Comparison of ENCODE assay signal across 8 cellular contexts in the genomic region with DNA sequence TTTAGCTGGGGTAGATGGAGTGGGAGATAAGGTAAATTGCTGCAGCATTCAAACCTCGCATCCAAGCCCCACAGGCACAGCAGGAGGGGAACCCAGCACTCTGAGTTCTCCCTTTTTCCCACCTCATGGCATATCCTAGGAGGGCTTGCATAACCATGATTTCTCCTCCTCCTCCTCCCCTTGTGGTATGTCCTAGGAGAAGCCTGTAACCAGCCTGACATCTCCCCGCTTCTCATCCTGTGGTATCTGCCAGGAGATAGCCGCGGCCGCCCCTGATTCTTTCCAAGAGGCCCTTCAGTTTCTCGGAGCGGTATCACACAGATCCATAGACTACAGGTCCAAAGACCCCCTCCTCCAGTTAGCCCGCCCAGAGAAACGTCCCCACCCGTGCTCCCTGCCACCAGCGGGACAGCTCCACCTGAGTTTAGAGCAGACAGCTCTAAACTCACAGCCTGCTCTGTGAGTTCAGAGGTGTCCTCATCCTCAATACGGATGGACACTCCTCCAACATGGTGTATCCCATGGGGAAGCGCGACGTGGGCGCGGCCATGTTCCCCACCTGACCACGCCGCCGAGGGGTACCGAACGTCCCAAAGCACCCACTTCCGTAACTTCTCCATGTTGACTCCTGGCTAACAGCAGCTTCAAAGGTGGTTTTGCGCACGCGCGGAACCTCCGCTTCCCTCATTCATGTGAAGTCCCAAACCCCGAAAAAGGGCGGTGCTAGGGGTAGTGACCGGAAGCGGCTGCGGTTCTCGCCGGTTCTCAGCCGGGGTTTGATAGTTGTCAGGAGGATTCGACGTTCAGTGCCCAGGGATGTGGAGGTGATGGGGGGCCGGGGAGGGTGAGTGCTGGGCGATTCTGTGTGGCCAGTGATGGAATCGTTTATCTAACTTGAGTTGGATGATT. TPM values are rescaled to one million over a fixed set of nuclear protein-coding genes. Genes with fewer than 3 reads are reported as not detected.
A peak's percentile ranks its signal among the peaks of the same experiment; 100 is the strongest.
DNase-seq lines count a peak whose midpoint lies in the region; ATAC-seq and TF ChIP-seq lines count a peak whose summit lies in the region.

A gene (plus strand): TSS at position 739 of the 909 bp plus-strand sequence. CDS start 9,366 bp downstream, outside the sequence.

- H3K4me3 Mint-ChIP-seq in activated naive CD8-positive, alpha-beta T cell treated with anti-CD3 and anti-CD28 coated beads for 36 hours: peak within 1 kb of the TSS; percentile 98
- peak within 1 kb of the TSS; percentile 96 for H3K4me3 Mint-ChIP-seq in glutamatergic neuron (ENCODE audit: unreplicated experiment)

- no peak for TF ChIP-seq CTCF in GM12864 (IDR thresholded peaks at IDR 0.05; ENCODE audit: low read depth, low read length, missing control alignments)
- no peak for TF ChIP-seq CTCF in glutamatergic neuron (IDR thresholded peaks at IDR 0.05; ENCODE audit: partially characterized antibody, unreplicated experiment)
- TF ChIP-seq CTCF in osteoblast (IDR thresholded peaks at IDR 0.05; ENCODE audit: extremely low read depth, low read depth, low read length): no peak
- TF ChIP-seq CTCF in thoracic aorta (IDR thresholded peaks at IDR 0.05): no peak

- no peaks in the 10 kb centered on the region for H3K36me3 Mint-ChIP-seq in activated naive CD8-positive, alpha-beta T cell treated with anti-CD3 and anti-CD28 coated beads for 36 hours
- H3K36me3 Mint-ChIP-seq in glutamatergic neuron (ENCODE audit: unreplicated experiment): no peaks in the 10 kb centered on the region

- peak within 1 kb of the TSS; percentile 78 for H3K27ac ChIP-seq in osteoblast (ENCODE audit: low read depth, low read length)
- H3K27ac ChIP-seq in thoracic aorta: peak within 1 kb of the TSS in 1 of 2 donors; percentile 63

- H3K4me3 ChIP-seq in GM12864 (ENCODE audit: low read depth, low read length) (peak within 1 kb of the TSS; percentile 74), osteoblast (ENCODE audit: insufficient read depth, low read length) (peak within 1 kb of the TSS; percentile 72), thoracic aorta (peak within 1 kb of the TSS; percentile 78)

- no peaks in the 10 kb centered on the region for H4K20me1 ChIP-seq in osteoblast (ENCODE audit: insufficient read depth, low read length)

- peak within 1 kb of the TSS; percentile 66 for H2AFZ ChIP-seq in osteoblast (ENCODE audit: low read length)

- H3K4me1 Mint-ChIP-seq in activated naive CD8-positive, alpha-beta T cell treated with anti-CD3 and anti-CD28 coated beads for 36 hours: peaks cover 16% of the 10 kb centered on the region
- peaks cover 1% of the 10 kb centered on the region for H3K4me1 Mint-ChIP-seq in glutamatergic neuron (ENCODE audit: low read depth, unreplicated experiment)

- no peaks in the 10 kb centered on the region for H3K27me3 Mint-ChIP-seq in activated naive CD8-positive, alpha-beta T cell treated with anti-CD3 and anti-CD28 coated beads for 36 hours
- no peaks in the 10 kb centered on the region for H3K27me3 Mint-ChIP-seq in glutamatergic neuron (ENCODE audit: unreplicated experiment)

- H3K9me3 Mint-ChIP-seq in activated naive CD8-positive, alpha-beta T cell treated with anti-CD3 and anti-CD28 coated beads for 36 hours: no peaks in the 10 kb centered on the region
- no peaks in the 10 kb centered on the region for H3K9me3 Mint-ChIP-seq in glutamatergic neuron (ENCODE audit: unreplicated experiment)

- H3K36me3 ChIP-seq in osteoblast (ENCODE audit: insufficient read depth, low read length): no peaks in the 10 kb centered on the region
- H3K36me3 ChIP-seq in thoracic aorta: no peaks in the 10 kb centered on the region

- H3K27me3 ChIP-seq in osteoblast (ENCODE audit: insufficient read depth, low read length) (no peaks in the 10 kb centered on the region), thoracic aorta (replicated peaks; ENCODE audit: insufficient read depth) (no peaks in the 10 kb centered on the region)

- peaks cover 4% of the 10 kb centered on the region for H3K4me1 ChIP-seq in osteoblast (ENCODE audit: insufficient read depth, low read length)
- H3K4me1 ChIP-seq in thoracic aorta (ENCODE audit: control insufficient read depth in 1 of 2, low read depth in 2 of 2): peaks cover 5% of the 10 kb centered on the region in 2 donors

- peak; percentile 97 for ATAC-seq in HG02678 (IDR thresholded peaks at IDR 0.05; ENCODE audit: unreplicated experiment)
- peak; percentile 94 for ATAC-seq in thoracic aorta (ENCODE audit: insufficient number of reproducible peaks, low FRiP score, low read depth)

- peaks cover 14% of the 10 kb centered on the region for H3K79me2 ChIP-seq in osteoblast (ENCODE audit: insufficient read depth, low read length)

- peak within 1 kb of the TSS; percentile 95 for H3K27ac Mint-ChIP-seq in activated naive CD8-positive, alpha-beta T cell treated with anti-CD3 and anti-CD28 coated beads for 36 hours
- H3K27ac Mint-ChIP-seq in glutamatergic neuron (ENCODE audit: unreplicated experiment): peak within 1 kb of the TSS; percentile 93

- peak within 1 kb of the TSS; percentile 79 for H3K4me2 ChIP-seq in osteoblast (ENCODE audit: insufficient read depth, low read length)

- no peaks in the 10 kb centered on the region for H3K9me3 ChIP-seq in osteoblast (ENCODE audit: low read depth, low read length)
- no peaks in the 10 kb centered on the region for H3K9me3 ChIP-seq in thoracic aorta

- DNase-seq in GM12864 (ENCODE audit: low read depth): peak; percentile 92
- peak; percentile 92 for DNase-seq in NCI-H1105 treated with DMSO at 0.1 percent for 48 hours (lab: John Stamatoyannopoulos, UW)
- peak; percentile 75 for DNase-seq in SKM-1 treated with dmso at 0.1 percent for 144 hours (lab: John Stamatoyannopoulos, UW; ENCODE audit: unreplicated experiment)
- peak; percentile 84 for DNase-seq in activated naive CD8-positive, alpha-beta T cell treated with anti-CD3 and anti-CD28 coated beads for 36 hours
- DNase-seq in glutamatergic neuron: peak; percentile 94
- peak; percentile 80 for DNase-seq in osteoblast (ENCODE audit: insufficient read length, low spot score, missing footprints)
- peak; percentile 86 for DNase-seq in thoracic aorta (ENCODE audit: low spot score)

RNA-seq across cellular contexts. Expression of the gene that starts here (rescaled TPM):
- total RNA-seq in activated naive CD8-positive, alpha-beta T cell treated with anti-CD3 and anti-CD28 coated beads for 36 hours: 1 to 10 TPM; 4.8 to 7.8 TPM
- total RNA-seq in glutamatergic neuron (ENCODE audit: unreplicated experiment) (19.4 TPM), osteoblast (5.8 and 7.7 TPM in 2 replicates), thoracic aorta (1 to 10 TPM; 6.8 to 8.2 TPM)
